Comparison of ENCODE assay signal across 19 cellular contexts in the genomic region with DNA sequence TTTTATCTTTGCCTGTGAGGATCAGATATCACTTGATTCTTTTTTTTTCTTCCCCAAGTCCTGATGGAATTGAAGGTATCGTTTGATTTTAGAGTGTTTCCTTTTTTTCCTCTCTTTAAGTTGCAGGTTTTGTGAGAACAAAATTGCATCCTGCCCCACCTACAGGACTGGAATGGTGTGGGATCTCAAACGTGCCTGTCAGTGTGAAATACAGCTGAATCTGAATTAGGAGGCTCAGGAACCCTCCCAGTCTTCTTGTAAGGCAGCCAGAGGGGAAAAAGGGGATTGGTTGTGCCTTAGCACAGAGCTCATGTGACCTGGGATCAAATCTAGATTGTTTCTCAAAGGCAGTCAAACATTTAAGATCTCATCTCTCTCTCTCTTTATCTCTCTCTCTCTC. TPM values are rescaled to one million over a fixed set of nuclear protein-coding genes. Genes with fewer than 3 reads are reported as not detected.
DNase-seq lines count a peak whose midpoint lies in the region; ATAC-seq and TF ChIP-seq lines count a peak whose summit lies in the region.
"Had no signal": no experiment of that assay in that cellular context is flagged by ENCODE, and none has a peak within 500 bp of the region (broad histone marks: within the 10 kb centered on the region; RNA-seq: fewer than 3 reads in every experiment).

No MANE protein-coding gene starts in this region.

- no peaks in the 10 kb centered on the region for H3K36me3 ChIP-seq in H7 (replicated peaks; ENCODE audit: control insufficient read depth, insufficient read depth, low read length)
- no peaks in the 10 kb centered on the region for H3K36me3 ChIP-seq in adipocyte (ENCODE audit: control insufficient read depth, insufficient read depth, low read length, severe bottlenecking)
- no peaks in the 10 kb centered on the region for H3K36me3 ChIP-seq in iPS DF 6.9 (ENCODE audit: control insufficient read depth, insufficient read depth, low read length)
- no peaks in the 10 kb centered on the region for H3K36me3 ChIP-seq in parathyroid adenoma (ENCODE audit: control insufficient read depth, insufficient read depth, low read length)
- H3K36me3 ChIP-seq: BLaER1, thoracic aorta had no signal

- H3K27ac ChIP-seq in iPS DF 6.9 (ENCODE audit: low read length) (no peak overlapping the region), parathyroid adenoma (no peak overlapping the region)
- H3K27ac ChIP-seq: BLaER1, body of pancreas, thoracic aorta had no signal

- no peak for ATAC-seq in GM21737 (IDR thresholded peaks at IDR 0.05; ENCODE audit: unreplicated experiment)
- ATAC-seq in HG02884 (IDR thresholded peaks at IDR 0.05; ENCODE audit: unreplicated experiment) = no peak
- ATAC-seq: activated naive CD4-positive, alpha-beta T cell treated with anti-CD3 and anti-CD28 coated beads, Interleukin-2, amount 50 U/mL, for 72 hours; body of pancreas; esophagus mucosa; natural killer cell treated with Interleukin-12 subunit alpha and Interleukin-12 subunit beta and Interleukin-15 and Interleukin-18, amount 100 ng/mL, for 72 hours; T-helper 17 cell had no signal

- no peak overlapping the region for H3K4me3 ChIP-seq in H7 (ENCODE audit: insufficient read depth, low read depth, low read length)
- no peak overlapping the region for H3K4me3 ChIP-seq in adipocyte (ENCODE audit: low read length)
- no peak overlapping the region for H3K4me3 ChIP-seq in iPS DF 6.9 (ENCODE audit: low read length)
- H3K4me3 ChIP-seq in parathyroid adenoma (ENCODE audit: low read depth, low read length) = no peak overlapping the region
- H3K4me3 ChIP-seq: BLaER1, body of pancreas, dorsolateral prefrontal cortex, thoracic aorta had no signal

- H3K79me2 ChIP-seq in parathyroid adenoma = no peaks in the 10 kb centered on the region

- DNase-seq in H7 = peak; percentile 18
- DNase-seq in adipocyte (ENCODE audit: low read depth) = no peak
- DNase-seq in iPS DF 6.9 (ENCODE audit: low read depth, low spot score) = peak; percentile 22
- no peak for DNase-seq in DMS79 (lab: John Stamatoyannopoulos, UW)
- DNase-seq: activated B cell treated with CpG ODN at 0.5 μM for 24 hours, body of pancreas, dorsolateral prefrontal cortex, NCI-H2029, NCI-H524, SIG-M5, T-helper 17 cell had no signal

- H2AFZ ChIP-seq in parathyroid adenoma = peak overlapping the region; percentile 51

- no peak overlapping the region for H3K4me2 ChIP-seq in parathyroid adenoma (ENCODE audit: low read length)
- H3K4me2 ChIP-seq: BLaER1 had no signal

- TF ChIP-seq CTCF in parathyroid adenoma (IDR thresholded peaks at IDR 0.05) = no peak

- H3K9me3 ChIP-seq in adipocyte (ENCODE audit: control insufficient read depth, low read length) = no peaks in the 10 kb centered on the region
- H3K9me3 ChIP-seq in iPS DF 6.9 (ENCODE audit: control insufficient read depth, insufficient read depth, low read length) = no peaks in the 10 kb centered on the region
- H3K9me3 ChIP-seq in parathyroid adenoma (ENCODE audit: control insufficient read depth, low read length) = no peaks in the 10 kb centered on the region
- H3K9me3 ChIP-seq: BLaER1, body of pancreas, thoracic aorta had no signal

- H3K9ac ChIP-seq in adipocyte (ENCODE audit: low read length) (peak overlapping the region; percentile 56), parathyroid adenoma (no peak overlapping the region)
- H3K9ac ChIP-seq: BLaER1 had no signal

- H3K27me3 ChIP-seq in H7 (ENCODE audit: control insufficient read depth, insufficient read depth, low read length) = no peaks in the 10 kb centered on the region
- H3K27me3 ChIP-seq in adipocyte (replicated peaks; ENCODE audit: control insufficient read depth, insufficient read depth, low read length) = no peaks in the 10 kb centered on the region
- no peaks in the 10 kb centered on the region for H3K27me3 ChIP-seq in iPS DF 6.9 (ENCODE audit: control insufficient read depth, insufficient read depth, low read length)
- no peaks in the 10 kb centered on the region for H3K27me3 ChIP-seq in parathyroid adenoma (ENCODE audit: control insufficient read depth, insufficient read depth, low read length)
- H3K27me3 ChIP-seq: BLaER1, body of pancreas, dorsolateral prefrontal cortex had no signal

- WGBS in iPS DF 6.9 (ENCODE audit: insufficient coverage, insufficient read length) = no CpG with 5 or more reads among the region's 2 CpGs

- H3K4me1 ChIP-seq in adipocyte (ENCODE audit: control insufficient read depth, insufficient read depth, low read length) (peaks cover 17% of the 10 kb centered on the region), iPS DF 6.9 (ENCODE audit: control insufficient read depth, insufficient read depth, low read length) (no peaks in the 10 kb centered on the region), parathyroid adenoma (no peaks in the 10 kb centered on the region)

RNA-seq across cellular contexts. Expression of a gene that starts 32.7 kb away (rescaled TPM):
- total RNA-seq in H7 (2014; rRNA removed; shearing (Covaris generic)) = 88.1 and 90.6 TPM in 2 replicates

RNA-seq across cellular contexts. Expression of a gene that starts 59.0 kb away (rescaled TPM):
- 62.9 and 91.6 TPM in 2 replicates for total RNA-seq in H7 (2014; rRNA removed; shearing (Covaris generic))

Comparison
In these comparisons a context has a peak if more than half of its experiments do, and no peak if none do; other contexts are left out.
1. DNase-seq: peak in H7 (single experiment) and iPS DF 6.9 (single experiment); none in adipocyte (single experiment) and DMS79 (single experiment).